In genomic region chr2:4951368-4951767, GRCh38 we compare ENCODE assay signal across 27 cellular contexts.
"Had no signal": no experiment of that assay in that cellular context is flagged by ENCODE, and none has a peak within 500 bp of the region (broad histone marks: within the 10 kb centered on the region; RNA-seq: fewer than 3 reads in every experiment).

No MANE protein-coding gene starts in this region.

- H3K4me1 ChIP-seq: suprapubic skin, testis, thyroid gland, tibial artery, tibial nerve, transverse colon, upper lobe of left lung, upper lobe of right lung, uterus, vagina had no signal

- H3K27me3 ChIP-seq: stomach, suprapubic skin, testis, thyroid gland, tibial artery, tibial nerve, transverse colon, upper lobe of left lung, upper lobe of right lung, uterus, vagina had no signal

- H3K27ac ChIP-seq: stomach, suprapubic skin, testis, thoracic aorta, thyroid gland, tibial artery, tibial nerve, transverse colon, upper lobe of left lung, upper lobe of right lung, uterus, vagina had no signal

- H3K36me3 ChIP-seq: stomach, suprapubic skin, thoracic aorta, thyroid gland, tibial artery, tibial nerve, transverse colon, upper lobe of left lung, upper lobe of right lung, uterus, vagina had no signal

- DNase-seq: stimulated activated CD4-positive, alpha-beta T cell treated with anti-CD3 and anti-CD28 coated beads, Interleukin-2, amount 100 ng/mL, for 48 hours; stimulated activated CD4-positive, alpha-beta T cell treated with anti-CD3 and anti-CD28 coated beads, Interleukin-4, amount 100 ng/mL, for 1 hour; stimulated activated CD4-positive, alpha-beta T cell treated with anti-CD3 and anti-CD28 coated beads, Interleukin-4, amount 100 ng/mL, for 24 hours; stimulated activated CD4-positive, alpha-beta T cell treated with anti-CD3 and anti-CD28 coated beads, Interleukin-4, amount 100 ng/mL, for 4 hours; stimulated activated CD8-positive, alpha-beta memory T cell treated with anti-CD3 and anti-CD28 coated beads, Interleukin-4, amount 100 ng/mL, for 48 hours; stimulated activated naive B cell treated with anti-CD40 and anti-IgM and Interleukin-4, amounts not matched to agents 10 μg/mL and 1 μg/mL and 100 μg/mL, for 72 hours; stimulated activated naive CD4-positive, alpha-beta T cell; stimulated activated naive CD4-positive, alpha-beta T cell treated with Interleukin-2 at 50 U/mL for 16 hours; stimulated activated naive CD8-positive, alpha-beta T cell treated with anti-CD3 and anti-CD28 coated beads, Interleukin-15, amount 100 ng/mL, for 72 hours; stimulated activated naive CD8-positive, alpha-beta T cell treated with anti-CD3 and anti-CD28 coated beads, Interleukin-15, Interleukin-2, amounts not matched to agents 100 U/mL and 50 U/mL, for 24 hours; stomach; substantia nigra; testis; thyroid gland; tibial artery; transverse colon; trophoblast cell; upper lobe of left lung; upper lobe of right lung; uterus had no signal

- H3K4me3 ChIP-seq: stomach, suprapubic skin, testis, thoracic aorta, thyroid gland, tibial artery, tibial nerve, transverse colon, upper lobe of left lung, upper lobe of right lung, uterus, vagina had no signal

- FAIRE-seq: urothelium cell line had no signal

- H3K9me3 ChIP-seq: suprapubic skin, testis, thoracic aorta, thyroid gland, tibial artery, tibial nerve, transverse colon, upper lobe of left lung, upper lobe of right lung, uterus, vagina had no signal

- ATAC-seq: stimulated activated effector memory CD8-positive, alpha-beta T cell treated with anti-CD3 and anti-CD28 coated beads, Interleukin-12 subunit alpha, Interleukin-12 subunit beta, amount 100 ng/mL, for 72 hours; stimulated activated memory B cell treated with anti-CD40 and anti-IgM and Interleukin-4, amounts not matched to agents 10 μg/mL and 1 μg/mL and 100 μg/mL, for 72 hours; stimulated activated naive B cell treated with anti-CD40 and anti-IgM and Interleukin-4, amounts not matched to agents 10 μg/mL and 1 μg/mL and 100 μg/mL, for 72 hours; stimulated activated naive CD8-positive, alpha-beta T cell treated with anti-CD3 and anti-CD28 coated beads, Interleukin-15, amount 100 ng/mL, for 72 hours; stimulated activated naive CD8-positive, alpha-beta T cell treated with anti-CD3 and anti-CD28 coated beads, Interleukin-15, Interleukin-2, amounts not matched to agents 100 U/mL and 50 U/mL, for 24 hours; upper lobe of right lung had no signal
